ENCODE assay signal across 20 cellular contexts in the genomic region with DNA sequence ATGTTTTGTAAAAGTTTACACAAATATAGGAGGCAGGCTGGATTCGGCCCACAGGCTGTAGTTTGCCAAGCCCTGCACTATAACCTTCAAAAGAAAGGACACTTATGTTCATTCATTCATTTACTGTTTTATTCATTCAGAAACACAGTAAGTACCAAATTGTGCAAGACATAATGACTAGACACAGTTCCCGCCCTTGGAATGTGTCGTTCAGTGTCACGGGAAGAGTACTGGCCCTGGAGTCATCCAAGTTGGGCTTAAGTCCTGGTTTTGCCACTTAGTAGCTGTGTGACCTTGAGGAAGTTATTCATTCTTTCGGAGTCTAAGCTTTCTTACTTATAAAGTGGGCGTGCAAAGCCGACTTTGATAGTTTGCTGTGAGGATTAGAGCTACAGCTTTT. TPM values are rescaled to one million over a fixed set of nuclear protein-coding genes. Genes with fewer than 3 reads are reported as not detected.
A peak's percentile ranks its signal among the peaks of the same experiment; 100 is the strongest.
DNase-seq lines count a peak whose midpoint lies in the region.
"Had no signal": no experiment of that assay in that cellular context is flagged by ENCODE, and none has a peak within 500 bp of the region (broad histone marks: within the 10 kb centered on the region; RNA-seq: fewer than 3 reads in every experiment).

No MANE protein-coding gene starts in this region.

- H3K4me1 ChIP-seq in trophoblast cell (ENCODE audit: control insufficient read depth in 1 of 2, insufficient read depth in 2 of 2, low read length in 2 of 2) (peaks cover 10 to 11% of the 10 kb centered on the region in 2 experiments), SJCRH30 (peaks cover 34% of the 10 kb centered on the region)
- H3K4me1 ChIP-seq: colonic mucosa, uterus had no signal

- no peak overlapping the region for H3K23ac ChIP-seq in trophoblast cell (ENCODE audit: low read length)

- no peak overlapping the region for H2AK5ac ChIP-seq in trophoblast cell (ENCODE audit: low read length)

- H3K4me3 ChIP-seq in trophoblast cell (ENCODE audit: low read depth, low read length) (no peak overlapping the region), SJCRH30 (no peak overlapping the region)
- H3K4me3 ChIP-seq: colonic mucosa, uterus had no signal

- no peak overlapping the region for H2AFZ ChIP-seq in trophoblast cell (ENCODE audit: insufficient read depth, low read length, poor library complexity)

- H3K4me2 ChIP-seq in trophoblast cell (ENCODE audit: low read length), result no peak overlapping the region

- H3K9ac ChIP-seq in trophoblast cell (ENCODE audit: low read length), result no peak overlapping the region

- no peak overlapping the region for H4K8ac ChIP-seq in trophoblast cell (ENCODE audit: low read depth, low read length)

- H3K79me2 ChIP-seq in trophoblast cell (ENCODE audit: control insufficient read depth, insufficient read depth, low read length, poor library complexity), result no peaks in the 10 kb centered on the region

- H3K14ac ChIP-seq in trophoblast cell (ENCODE audit: low read length), result no peak overlapping the region

- H3K9me3 ChIP-seq in trophoblast cell (ENCODE audit: insufficient read depth, low read depth, low read length) (no peaks in the 10 kb centered on the region), SJCRH30 (replicated peaks) (no peaks in the 10 kb centered on the region)
- H3K9me3 ChIP-seq: colonic mucosa, uterus had no signal

- H4K91ac ChIP-seq in trophoblast cell (ENCODE audit: low read depth, low read length), result no peak overlapping the region

- no peak overlapping the region for H2BK120ac ChIP-seq in trophoblast cell (ENCODE audit: insufficient read depth, low read length, poor library complexity)

- H3K27me3 ChIP-seq in trophoblast cell (ENCODE audit: insufficient read depth, low read length) (no peaks in the 10 kb centered on the region), SJCRH30 (no peaks in the 10 kb centered on the region)
- H3K27me3 ChIP-seq: colonic mucosa, uterus had no signal

- no peaks in the 10 kb centered on the region for H3K36me3 ChIP-seq in trophoblast cell (ENCODE audit: control insufficient read depth in 1 of 2, insufficient read depth in 2 of 2, low read length in 2 of 2)
- no peaks in the 10 kb centered on the region for H3K36me3 ChIP-seq in SJCRH30
- H3K36me3 ChIP-seq: colonic mucosa, uterus had no signal

- no peaks in the 10 kb centered on the region for H3K79me1 ChIP-seq in trophoblast cell (ENCODE audit: low read length)

- no peak overlapping the region for H2BK12ac ChIP-seq in trophoblast cell (ENCODE audit: low read length)

- no CpG with 5 or more reads among the region's 7 CpGs for WGBS in trophoblast cell (ENCODE audit: extremely low coverage, insufficient coverage, insufficient read length)

- H3K4ac ChIP-seq in trophoblast cell (ENCODE audit: low read depth, low read length), result no peak overlapping the region

- no peak overlapping the region for H4K12ac ChIP-seq in trophoblast cell (ENCODE audit: low read depth, low read length)

- DNase-seq in AG08395 (ENCODE audit: low spot score) (peak; percentile 69), NCI-H460 (ENCODE audit: extremely low read depth, low read depth) (peak; percentile 4), fibroblast of gingiva (ENCODE audit: low read depth) (peak; percentile 35), trophoblast cell (peak; percentile 80 to 89), cerebellum (ENCODE audit: low spot score) (no peak), ureter (ENCODE audit: low spot score) (no peak), activated gamma-delta T cell (lab: John Stamatoyannopoulos, UW) (no peak), SJCRH30 (no peak)
- DNase-seq: ACHN; activated gamma-delta T cell treated with Interleukin-2 at 50 U/mL for 16 hours; CD8-positive, alpha-beta T cell; colonic mucosa; DMS79; glutamatergic neuron; mesendoderm; NCI-H187 treated with DMSO at 0.1 percent for 48 hours; NCI-H446 treated with DMSO at 0.1 percent for 48 hours; stimulated activated naive CD4-positive, alpha-beta T cell; uterus had no signal

- no peak overlapping the region for H2BK5ac ChIP-seq in trophoblast cell (ENCODE audit: low read depth, low read length, poor library complexity)

- no peak overlapping the region for H3K18ac ChIP-seq in trophoblast cell (ENCODE audit: low read length)

- H3K27ac ChIP-seq in trophoblast cell (ENCODE audit: low read depth, low read length) (no peak overlapping the region), SJCRH30 (no peak overlapping the region)
- H3K27ac ChIP-seq: colonic mucosa, epithelial cell of prostate, uterus had no signal

RNA-seq across cellular contexts. Expression of gene COLQ, which starts 22.0 kb away (rescaled TPM):
- total RNA-seq in NCI-H460 (2014; rRNA removed; shearing (Covaris generic)), result not detected in 2 replicates
- polyA plus RNA-seq in NCI-H460 (2014; cell fraction: nucleus; rRNA removed), result 1.2 and 2.2 TPM in 2 replicates
- 1.1 and 1.3 TPM in 2 replicates for polyA plus RNA-seq in trophoblast cell (2013)
- total RNA-seq in cerebellum, result 2.5 TPM
- total RNA-seq in ureter, result 6.1 TPM
- 0.18 and 0.24 TPM in 2 replicates for total RNA-seq in SJCRH30 (2014; rRNA removed; shearing (Covaris generic))

Comparison
In these comparisons a context has a peak if more than half of its experiments do, and no peak if none do; other contexts are left out.
1. DNase-seq: peak in AG08395 (single experiment), NCI-H460 (single experiment), fibroblast of gingiva (single experiment) and trophoblast cell (2 of 2); none in cerebellum (single experiment), ureter (single experiment), activated gamma-delta T cell (single experiment) and SJCRH30 (0 of 2).